12 cellular contexts compared by ENCODE assay signal in genomic region chr11:129313588-129314288, GRCh38.
DNase-seq lines count a peak whose midpoint lies in the region; FAIRE-seq and TF ChIP-seq lines count a peak whose summit lies in the region.
"Had no signal": no experiment of that assay in that cellular context is flagged by ENCODE, and none has a peak within 500 bp of the region (broad histone marks: within the 10 kb centered on the region; RNA-seq: fewer than 3 reads in every experiment).

No MANE protein-coding gene starts in this region.

- H3K4me3 ChIP-seq in cardiac fibroblast (replicated peaks in 1 of 2; ENCODE audit: low read depth in 2 of 2, low read length in 2 of 2) (no peak overlapping the region), small intestine (ENCODE audit: low read depth in 1 of 2, low read length in 2 of 2) (no peak overlapping the region)
- no peak overlapping the region for H3K4me3 ChIP-seq in CD8-positive, alpha-beta memory T cell (ENCODE audit: low read length)

- 69 to 82% (median 82%) methylated on average over 4 of the region's 4 CpGs for WGBS in small intestine, 3 donors

- no peak for FAIRE-seq in small intestine (lab: Jason Lieb, UNC)

- H3K4me3 Mint-ChIP-seq in CD14-positive monocyte (no peak overlapping the region), immature natural killer cell (no peak overlapping the region)
- H3K4me3 Mint-ChIP-seq in CD8-positive, alpha-beta memory T cell, result no peak overlapping the region
- no peak overlapping the region for H3K4me3 Mint-ChIP-seq in activated CD4-positive, alpha-beta memory T cell treated with anti-CD3 and anti-CD28 coated beads for 36 hours
- H3K4me3 Mint-ChIP-seq: T-helper 1 cell treated with Interleukin-12 subunit alpha and Interleukin-12 subunit beta and Interleukin-4 antibody, amounts not matched to agents 30 μg/mL and 1 μg/mL, for 36 hours had no signal

- H3K36me3 Mint-ChIP-seq in CD14-positive monocyte (peaks cover 0 to 2% of the 10 kb centered on the region in 2 donors), immature natural killer cell (no peaks in the 10 kb centered on the region)
- peaks cover 0 to 4% (median 0%) of the 10 kb centered on the region in 3 donors for H3K36me3 Mint-ChIP-seq in CD8-positive, alpha-beta memory T cell
- no peaks in the 10 kb centered on the region for H3K36me3 Mint-ChIP-seq in activated CD4-positive, alpha-beta memory T cell treated with anti-CD3 and anti-CD28 coated beads for 36 hours

- H3K36me3 ChIP-seq in CD8-positive, alpha-beta memory T cell (ENCODE audit: insufficient read depth, low read length), result no peaks in the 10 kb centered on the region
- no peaks in the 10 kb centered on the region for H3K36me3 ChIP-seq in small intestine (ENCODE audit: control insufficient read depth in 2 of 2, insufficient read depth in 2 of 2, low read length in 2 of 2)
- H3K36me3 ChIP-seq: suprapubic skin had no signal

- intact Hi-C loops in CD14-positive monocyte (cut with micrococcal nuclease), result no loop called here
- intact Hi-C loops in activated CD4-positive, alpha-beta memory T cell treated with anti-CD3 and anti-CD28 coated beads for 36 hours (cut with micrococcal nuclease), result no loop called here

- no peaks in the 10 kb centered on the region for H3K9me3 ChIP-seq in CD8-positive, alpha-beta memory T cell (ENCODE audit: low read length)
- H3K9me3 ChIP-seq in small intestine (ENCODE audit: control insufficient read depth, low read depth), result no peaks in the 10 kb centered on the region
- H3K9me3 ChIP-seq: suprapubic skin had no signal

- no peak for TF ChIP-seq CTCF in CD14-positive monocyte (IDR thresholded peaks at IDR 0.05)
- TF ChIP-seq CTCF in cardiac fibroblast (IDR thresholded peaks at IDR 0.05; ENCODE audit: low read depth, low read length), result no peak

- POLR2A ChIA-PET in CD8-positive, alpha-beta memory T cell (lab: Charles Lee), result no interaction called here
- POLR2A ChIA-PET in activated CD4-positive, alpha-beta memory T cell treated with anti-CD3 and anti-CD28 coated beads for 36 hours (lab: Charles Lee), result no interaction called here

- peaks cover 48% of the 10 kb centered on the region for H3K4me1 Mint-ChIP-seq in CD14-positive monocyte
- H3K4me1 Mint-ChIP-seq in immature natural killer cell, result no peaks in the 10 kb centered on the region
- H3K4me1 Mint-ChIP-seq in CD8-positive, alpha-beta memory T cell, result peaks cover 0 to 4% (median 0%) of the 10 kb centered on the region in 3 donors
- no peaks in the 10 kb centered on the region for H3K4me1 Mint-ChIP-seq in activated CD4-positive, alpha-beta memory T cell treated with anti-CD3 and anti-CD28 coated beads for 36 hours (ENCODE audit: low read depth)

- H3K9me3 Mint-ChIP-seq in CD14-positive monocyte (peaks cover 0 to 11% (median 5%) of the 10 kb centered on the region in 7 donors), immature natural killer cell (peaks cover 0 to 2% (median 0%) of the 10 kb centered on the region in 6 donors)
- H3K9me3 Mint-ChIP-seq in CD8-positive, alpha-beta memory T cell, result peaks cover 0 to 9% (median 0%) of the 10 kb centered on the region in 5 donors
- no peaks in the 10 kb centered on the region for H3K9me3 Mint-ChIP-seq in activated CD4-positive, alpha-beta memory T cell treated with anti-CD3 and anti-CD28 coated beads for 36 hours

- CTCF ChIA-PET in CD8-positive, alpha-beta memory T cell (lab: Charles Lee), result no interaction called here
- CTCF ChIA-PET in activated CD4-positive, alpha-beta memory T cell treated with anti-CD3 and anti-CD28 coated beads for 36 hours (lab: Charles Lee), result interaction anchor here (0.8 to 1.1 kb wide), 2 partner anchors 14 to 18 kb away, joined by 3 to 4 read pairs; no protein-coding TSS in a partner anchor

- no peak overlapping the region for H3K27ac ChIP-seq in CD8-positive, alpha-beta memory T cell (ENCODE audit: low read depth, low read length)
- H3K27ac ChIP-seq in small intestine (ENCODE audit: low read depth in 1 of 2, low read length in 1 of 2), result no peak overlapping the region

- H3K27me3 Mint-ChIP-seq in CD14-positive monocyte (ENCODE audit: low read depth in 3 of 3) (peaks cover 0 to 1% (median 0%) of the 10 kb centered on the region in 3 donors), immature natural killer cell (ENCODE audit: low read depth in 3 of 3) (peaks cover 0 to 6% (median 3%) of the 10 kb centered on the region in 3 donors)
- peaks cover 0 to 3% of the 10 kb centered on the region in 2 donors for H3K27me3 Mint-ChIP-seq in CD8-positive, alpha-beta memory T cell
- no peaks in the 10 kb centered on the region for H3K27me3 Mint-ChIP-seq in activated CD4-positive, alpha-beta memory T cell treated with anti-CD3 and anti-CD28 coated beads for 36 hours

- no peaks in the 10 kb centered on the region for H3K4me1 ChIP-seq in CD8-positive, alpha-beta memory T cell (ENCODE audit: insufficient read depth, low read length)
- peaks cover 1 to 2% of the 10 kb centered on the region in 2 donors for H3K4me1 ChIP-seq in small intestine (ENCODE audit: control insufficient read depth in 2 of 2, insufficient read depth in 1 of 2, low read depth in 1 of 2, low read length in 1 of 2)

- DNase-seq in CD14-positive monocyte (ENCODE audit: low spot score), result no peak
- DNase-seq in NCI-H1105 treated with DMSO at 0.1 percent for 48 hours (lab: John Stamatoyannopoulos, UW), result peak; percentile 37
- DNase-seq in cardiac fibroblast (ENCODE audit: low read depth in 2 of 2), result peak; percentile 10 to 56
- DNase-seq in left kidney (ENCODE audit: low read depth, low spot score), result peak; percentile 42
- DNase-seq in immature natural killer cell, result no peak
- no peak for DNase-seq in CD8-positive, alpha-beta memory T cell
- no peak for DNase-seq in small intestine
- DNase-seq in activated CD4-positive, alpha-beta memory T cell treated with anti-CD3 and anti-CD28 coated beads for 36 hours, result no peak
- DNase-seq: activated CD4-positive, alpha-beta T cell treated with anti-CD3 and anti-CD28 coated beads for 4 hours; activated T-cell treated with anti-CD3 and anti-CD28 coated beads, Interleukin-2, amount 50 U/mL, for 48 hours had no signal

- no peaks in the 10 kb centered on the region for H3K27me3 ChIP-seq in CD8-positive, alpha-beta memory T cell (ENCODE audit: insufficient read depth, low read length, poor library complexity, severe bottlenecking)
- H3K27me3 ChIP-seq in small intestine (ENCODE audit: control insufficient read depth in 2 of 2, insufficient read depth in 2 of 2, low read length in 2 of 2), result no peaks in the 10 kb centered on the region
- H3K27me3 ChIP-seq: suprapubic skin had no signal

- peak overlapping the region in 5 of 7 donors; percentile 30 to 75 (median 73) for H3K27ac Mint-ChIP-seq in CD14-positive monocyte
- H3K27ac Mint-ChIP-seq in immature natural killer cell, result no peak overlapping the region
- no peak overlapping the region for H3K27ac Mint-ChIP-seq in CD8-positive, alpha-beta memory T cell
- no peak overlapping the region for H3K27ac Mint-ChIP-seq in activated CD4-positive, alpha-beta memory T cell treated with anti-CD3 and anti-CD28 coated beads for 36 hours
- H3K27ac Mint-ChIP-seq: T-helper 1 cell treated with Interleukin-12 subunit alpha and Interleukin-12 subunit beta and Interleukin-4 antibody, amounts not matched to agents 30 μg/mL and 1 μg/mL, for 36 hours had no signal

Comparison
In these comparisons a context has a peak if more than half of its experiments do, and no peak if none do; other contexts are left out.
1. DNase-seq: peak in NCI-H1105 treated with DMSO at 0.1 percent for 48 hours (single experiment), cardiac fibroblast (2 of 2) and left kidney (single experiment); none in CD14-positive monocyte (single experiment), immature natural killer cell (0 of 3), CD8-positive, alpha-beta memory T cell (0 of 5), small intestine (single experiment) and activated CD4-positive, alpha-beta memory T cell treated with anti-CD3 and anti-CD28 coated beads for 36 hours (single experiment).
2. H3K27ac Mint-ChIP-seq: peak in CD14-positive monocyte (5 of 7); none in immature natural killer cell (0 of 6), CD8-positive, alpha-beta memory T cell (0 of 8) and activated CD4-positive, alpha-beta memory T cell treated with anti-CD3 and anti-CD28 coated beads for 36 hours (single experiment).